ENCODE assay signal across 9 cellular contexts in genomic region chr20:52192296-52193007, GRCh38. TPM values are rescaled to one million over a fixed set of nuclear protein-coding genes. Genes with fewer than 3 reads are reported as not detected.
DNase-seq lines count a peak whose midpoint lies in the region; ATAC-seq, FAIRE-seq and TF ChIP-seq lines count a peak whose summit lies in the region.
"Had no signal": no experiment of that assay in that cellular context is flagged by ENCODE, and none has a peak within 500 bp of the region (broad histone marks: within the 10 kb centered on the region; RNA-seq: fewer than 3 reads in every experiment).

No MANE protein-coding gene starts in this region.

- no peak for TF ChIP-seq POLR2A in K562 (conservative IDR thresholded peaks at IDR 0.05)

- no peak for TF ChIP-seq EP300 in K562 (IDR thresholded peaks at IDR 0.05; ENCODE audit: low read length)

- H3K27ac ChIP-seq in K562 (ENCODE audit: extremely low read depth, low read depth, low read length) (peak overlapping the region; percentile 79), keratinocyte (ENCODE audit: control insufficient read depth, insufficient read depth, low read length) (peak overlapping the region; percentile 97)

- no peaks in the 10 kb centered on the region for H3K27me3 Mint-ChIP-seq in Caco-2 (ENCODE audit: insufficient read depth, unreplicated experiment)
- no peaks in the 10 kb centered on the region for H3K27me3 Mint-ChIP-seq in stimulated activated memory B cell treated with anti-CD40 and anti-IgM and Interleukin-4, amounts not matched to agents 10 μg/mL and 1 μg/mL and 100 μg/mL, for 72 hours

- peak overlapping the region; percentile 85 for H3K4me3 Mint-ChIP-seq in Caco-2 (ENCODE audit: unreplicated experiment)
- peak overlapping the region; percentile 93 for H3K4me3 Mint-ChIP-seq in stimulated activated memory B cell treated with anti-CD40 and anti-IgM and Interleukin-4, amounts not matched to agents 10 μg/mL and 1 μg/mL and 100 μg/mL, for 72 hours

- peak overlapping the region; percentile 96 for H3K4me2 ChIP-seq in K562 (ENCODE audit: insufficient read depth, low read length)
- peak overlapping the region; percentile 76 for H3K4me2 ChIP-seq in keratinocyte (ENCODE audit: control insufficient read depth, extremely low read depth, insufficient read depth, low read depth, low read length)

- H3K4me1 ChIP-seq in Caco-2, result 0 out of 2 replicates have a peak, but pooled peaks cover 7% of the 10 kb centered on the region
- peaks cover 5 to 18% of the 10 kb centered on the region in 2 experiments; a peak in 4 of 5 replicates for H3K4me1 ChIP-seq in K562 (replicated peaks in 1 of 2; ENCODE audit: control insufficient read depth in 2 of 2, insufficient read depth in 2 of 2, low read length in 2 of 2)
- H3K4me1 ChIP-seq in keratinocyte (ENCODE audit: control insufficient read depth, extremely low read depth, insufficient read depth, low read length), result peaks cover 13% of the 10 kb centered on the region

- in situ Hi-C loops in K562 (cut with MboI), result no loop called here

- H4K20me1 ChIP-seq in K562 (replicated peaks; ENCODE audit: control insufficient read depth, insufficient read depth, low read length), result no peaks in the 10 kb centered on the region
- no peaks in the 10 kb centered on the region for H4K20me1 ChIP-seq in keratinocyte (ENCODE audit: control insufficient read depth, extremely low read depth, insufficient read depth, low read length)

- peak overlapping the region; percentile 55 for H3K27ac Mint-ChIP-seq in Caco-2 (ENCODE audit: unreplicated experiment)
- peak overlapping the region; percentile 86 for H3K27ac Mint-ChIP-seq in stimulated activated memory B cell treated with anti-CD40 and anti-IgM and Interleukin-4, amounts not matched to agents 10 μg/mL and 1 μg/mL and 100 μg/mL, for 72 hours

- H3K27me3 ChIP-seq in Caco-2 (replicated peaks; ENCODE audit: control insufficient read depth, insufficient read depth, low read length) (no peaks in the 10 kb centered on the region), K562 (ENCODE audit: control insufficient read depth in 2 of 2, insufficient read depth in 2 of 2, low read length in 2 of 2) (no peaks in the 10 kb centered on the region), keratinocyte (ENCODE audit: control insufficient read depth, extremely low read depth, insufficient read depth, low read length) (no peaks in the 10 kb centered on the region)

- ATAC-seq in GM18873 (IDR thresholded peaks at IDR 0.05; ENCODE audit: low FRiP score, unreplicated experiment), result peak; percentile 31
- peak; percentile 44 for ATAC-seq in HG03095 (IDR thresholded peaks at IDR 0.05; ENCODE audit: unreplicated experiment)
- peak; percentile 91 for ATAC-seq in K562
- ATAC-seq in stimulated activated memory B cell treated with anti-CD40 and anti-IgM and Interleukin-4, amounts not matched to agents 10 μg/mL and 1 μg/mL and 100 μg/mL, for 72 hours, result peak; percentile 65

- BruUV-seq in Caco-2 (replicated peaks; lab: Mats Ljungman, UMichigan) (no TSS peak), K562 (replicated peaks; lab: Mats Ljungman, UMichigan) (TSS peak; percentile 82)

- 3% methylated on average over 13 of the region's 16 CpGs for WGBS in K562 (ENCODE audit: insufficient coverage, low coverage, missing lambda C conversion rate)

- H3K36me3 Mint-ChIP-seq in Caco-2 (ENCODE audit: insufficient read depth, unreplicated experiment), result peaks cover 13% of the 10 kb centered on the region
- H3K36me3 Mint-ChIP-seq in stimulated activated memory B cell treated with anti-CD40 and anti-IgM and Interleukin-4, amounts not matched to agents 10 μg/mL and 1 μg/mL and 100 μg/mL, for 72 hours, result no peaks in the 10 kb centered on the region

- dilution Hi-C loops in keratinocyte (cut with MboI; ENCODE audit: extremely low pct_ligation_motif_present, low sequenced_read_pairs), result no loop called here

- H3K9me3 Mint-ChIP-seq in Caco-2 (ENCODE audit: unreplicated experiment), result no peaks in the 10 kb centered on the region
- no peaks in the 10 kb centered on the region for H3K9me3 Mint-ChIP-seq in stimulated activated memory B cell treated with anti-CD40 and anti-IgM and Interleukin-4, amounts not matched to agents 10 μg/mL and 1 μg/mL and 100 μg/mL, for 72 hours

- intact Hi-C loops in Caco-2 (cut with micrococcal nuclease; ENCODE audit: unreplicated experiment), result loop anchor here (2.0 to 5.0 kb wide), 3 partner anchors 38 to 1025 kb away; no protein-coding TSS in a partner anchor
- intact Hi-C loops in K562 (cut with micrococcal nuclease), result no loop called here

- peak in 1 of 2 experiments; percentile 85 for DNase-seq in Caco-2
- DNase-seq in NCI-H82 (lab: John Stamatoyannopoulos, UW), result peak; percentile 81
- peak; percentile 58 to 82 (median 64) for DNase-seq in K562 (ENCODE audit: extremely low read depth in 1 of 4, low spot score in 3 of 4)
- DNase-seq in keratinocyte (ENCODE audit: low read depth, low spot score), result no peak
- DNase-seq in HK-2 (ENCODE audit: unreplicated experiment), result no peak

- TF ChIP-seq RAD21 in K562 (CRISPR knock-in tag; conservative IDR thresholded peaks at IDR 0.05 in 1 of 2, IDR thresholded peaks at IDR 0.05 in 1 of 2), result no peak

- H3K4me3 ChIP-seq in Caco-2 (ENCODE audit: low read depth, low read length) (peak overlapping the region; percentile 97), K562 (peak overlapping the region; percentile 67), keratinocyte (ENCODE audit: control insufficient read depth in 2 of 3, extremely low read depth in 1 of 3, insufficient read depth in 2 of 3, low read depth in 1 of 3, low read length in 3 of 3) (peak overlapping the region; percentile 88 to 97 (median 89))

- H3K9ac ChIP-seq in K562 (ENCODE audit: insufficient read depth in 1 of 2, low read depth in 2 of 2, low read length in 2 of 2) (peak overlapping the region; percentile 70 to 96), keratinocyte (ENCODE audit: control insufficient read depth, extremely low read depth, insufficient read depth, low read length) (peak overlapping the region; percentile 91)

- H3K36me3 ChIP-seq in Caco-2 (ENCODE audit: control insufficient read depth, insufficient read depth, low read length) (no peaks in the 10 kb centered on the region), K562 (ENCODE audit: control insufficient read depth, insufficient read depth, low read length) (no peaks in the 10 kb centered on the region), keratinocyte (ENCODE audit: control insufficient read depth in 2 of 2, extremely low read depth in 1 of 2, insufficient read depth in 2 of 2, low read length in 2 of 2) (no peaks in the 10 kb centered on the region)

- TF ChIP-seq CTCF in Caco-2 (IDR thresholded peaks at IDR 0.05; ENCODE audit: insufficient read depth in 1 of 2, low read depth in 1 of 2, low read length in 1 of 2, severe bottlenecking in 1 of 2, unreplicated experiment in 1 of 2) (peak; percentile 76 to 83), K562 (IDR thresholded peaks at IDR 0.05 in 2 of 3, conservative IDR thresholded peaks at IDR 0.05 in 1 of 3; ENCODE audit: insufficient read depth in 2 of 3, low read depth in 1 of 3, low read length in 3 of 3) (peak; percentile 49 to 55 (median 53)), keratinocyte (optimal IDR thresholded peaks at IDR 0.05 in 1 of 3, IDR thresholded peaks at IDR 0.05 in 1 of 3, conservative IDR thresholded peaks at IDR 0.05 in 1 of 3; ENCODE audit: extremely low read depth in 1 of 3, insufficient read depth in 2 of 3, low read length in 3 of 3) (peak in 2 of 3 experiments; percentile 21 to 44)

- FAIRE-seq in K562 (lab: Jason Lieb, UNC) (peak; percentile 82), keratinocyte (lab: Jason Lieb, UNC) (no peak)
- FAIRE-seq: colon had no signal

- no peaks in the 10 kb centered on the region for H3K9me3 ChIP-seq in Caco-2
- no peaks in the 10 kb centered on the region for H3K9me3 ChIP-seq in K562 (replicated peaks; ENCODE audit: control insufficient read depth, insufficient read depth, low read depth, low read length)
- H3K9me3 ChIP-seq in keratinocyte (ENCODE audit: control insufficient read depth, low read depth, low read length), result no peaks in the 10 kb centered on the region

- POLR2A ChIA-PET in Caco-2 (lab: Charles Lee), result no interaction called here
- POLR2A ChIA-PET in K562 (lab: Yijun Ruan, JAX), result interaction anchor here (1.8 kb wide), 1 partner anchor 17 kb away, joined by 6 read pairs; no protein-coding TSS in a partner anchor

- H3K4me1 Mint-ChIP-seq in Caco-2 (ENCODE audit: low read depth, unreplicated experiment), result peaks cover 21% of the 10 kb centered on the region
- H3K4me1 Mint-ChIP-seq in stimulated activated memory B cell treated with anti-CD40 and anti-IgM and Interleukin-4, amounts not matched to agents 10 μg/mL and 1 μg/mL and 100 μg/mL, for 72 hours, result peaks cover 17% of the 10 kb centered on the region

- H3K9me1 ChIP-seq in K562 (ENCODE audit: control insufficient read depth, insufficient read depth, low read length), result no peaks in the 10 kb centered on the region
- no peaks in the 10 kb centered on the region for H3K9me1 ChIP-seq in keratinocyte (ENCODE audit: control insufficient read depth, extremely low read depth, insufficient read depth, low read length)

- CTCF ChIA-PET in Caco-2 (lab: Charles Lee) (interaction anchor here (0.6 to 2.4 kb wide), 8 partner anchors 9 to 68 kb away, joined by 3 to 22 read pairs (median 5); no protein-coding TSS in a partner anchor), K562 (lab: Yijun Ruan, JAX; ENCODE audit: low intra/inter-chr PET ratio) (no interaction called here)

- H3K79me2 ChIP-seq in K562 (ENCODE audit: control insufficient read depth, insufficient read depth, low read length) (peaks cover 22% of the 10 kb centered on the region), keratinocyte (ENCODE audit: control insufficient read depth, insufficient read depth, low read length) (peaks cover 19% of the 10 kb centered on the region)

- H2AFZ ChIP-seq in K562 (ENCODE audit: low read depth, low read length), result peak overlapping the region; percentile 96
- peak overlapping the region; percentile 95 for H2AFZ ChIP-seq in keratinocyte (ENCODE audit: control insufficient read depth, low read length)

RNA-seq across cellular contexts. Expression of gene ZFP64, which starts 0.9 kb away (rescaled TPM):
- 25.4 and 25.6 TPM in 2 replicates for total RNA-seq in Caco-2 (2022)
- 19.7 and 20.7 TPM in 2 replicates for total RNA-seq in K562 (2011; cell fraction: chromatin; rRNA removed; ENCODE audit: low replicate concordance)
- total RNA-seq in K562 (2011; cell fraction: nucleolus; rRNA removed), result 15.2 and 16.6 TPM in 2 replicates
- 15.8 and 19.6 TPM in 2 replicates for total RNA-seq in K562 (2011; cell fraction: nucleoplasm; rRNA removed)
- total RNA-seq in K562 (2014; rRNA removed), result 7.0 and 10.3 TPM in 2 replicates
- 6.2 and 7.2 TPM in 2 replicates for total RNA-seq in K562 (2014; rRNA removed; fragmentation: Illumina TruSeq; extraction: Trizol)
- 6.3 and 7.1 TPM in 2 replicates for total RNA-seq in K562 (2015; rRNA removed; fragmentation: Illumina TruSeq; extraction: Trizol)
- total RNA-seq in K562 (2021), result 11.3 and 12.9 TPM in 2 replicates
- polyA plus RNA-seq in K562 (2011; rRNA removed), result 12.2 and 13.8 TPM in 2 replicates
- 14.6 and 19.1 TPM in 2 replicates for polyA plus RNA-seq in K562 (2011; cell fraction: cytosol; rRNA removed)
- 9.7 and 10.0 TPM in 2 replicates for polyA plus RNA-seq in K562 (2011; cell fraction: nucleus; rRNA removed)
- polyA plus RNA-seq in K562 (2012), result 8.6 and 9.3 TPM in 2 replicates
- 12.7 and 13.4 TPM in 2 replicates for polyA plus RNA-seq in K562 (2014; fragmentation: Illumina TruSeq; extraction: Trizol)
- 1 to 10 TPM; 1.4 to 1.8 TPM for polyA plus RNA-seq in K562 (2014; fragmentation: Nextera tagmentation; extraction: Ambion mirVana)
- polyA plus RNA-seq in K562 (2014; rRNA removed), result 7.3 and 8.4 TPM in 2 replicates
- polyA minus RNA-seq in K562 (2011; rRNA and poly(A)+ RNA removed), result 11.8 and 16.2 TPM in 2 replicates
- polyA minus RNA-seq in K562 (2011; cell fraction: cytosol; rRNA and poly(A)+ RNA removed), result 9.7 and 11.7 TPM in 2 replicates
- 9.0 and 11.1 TPM in 2 replicates for polyA minus RNA-seq in K562 (2011; cell fraction: nucleus; rRNA and poly(A)+ RNA removed)
- polyA plus RNA-seq in keratinocyte, result 27.9 to 36.1 TPM (median 34.3 TPM) in 3 replicates
- polyA plus RNA-seq in keratinocyte (2011; ENCODE audit: low read depth), result 9.1 TPM
- 29.2 and 37.9 TPM in 2 replicates for polyA plus RNA-seq in keratinocyte (2011; cell fraction: cytosol; rRNA removed)
- polyA plus RNA-seq in keratinocyte (2011; cell fraction: nucleus; rRNA removed), result 31.1 and 34.0 TPM in 2 replicates
- polyA plus RNA-seq in keratinocyte (2012; ENCODE audit: low replicate concordance), result 13.9 and 24.5 TPM in 2 replicates
- 87.2 to 119 TPM (median 95.8 TPM) in 3 replicates for polyA minus RNA-seq in keratinocyte
- polyA minus RNA-seq in keratinocyte (2011; cell fraction: cytosol; rRNA and poly(A)+ RNA removed), result 33.2 TPM
- polyA minus RNA-seq in keratinocyte (2011; cell fraction: nucleus; rRNA and poly(A)+ RNA removed), result 43.6 and 51.9 TPM in 2 replicates

Comparison
In these comparisons a context has a peak if more than half of its experiments do, and no peak if none do; other contexts are left out.
1. DNase-seq: peak in NCI-H82 (single experiment) and K562 (4 of 4); none in keratinocyte (single experiment) and HK-2 (single experiment).
2. ATAC-seq: peak in every context shown above with its lines; median percentile 91 in K562; 65 in stimulated activated memory B cell treated with anti-CD40 and anti-IgM and Interleukin-4, amounts not matched to agents 10 μg/mL and 1 μg/mL and 100 μg/mL, for 72 hours; 44 in HG03095; 31 in GM18873.
3. Peak in every context shown above with its lines, with median percentiles within 50 percentile points of each other: H3K4me3 ChIP-seq and CTCF ChIP-seq.